In genomic region chr6:56401477-56402070, GRCh38 we compare ENCODE assay signal across 10 cellular contexts.
"Had no signal": no experiment of that assay in that cellular context is flagged by ENCODE, and none has a peak within 500 bp of the region (broad histone marks: within the 10 kb centered on the region; RNA-seq: fewer than 3 reads in every experiment).

No MANE protein-coding gene starts in this region.

- ATAC-seq: GM23338 had no signal

- H3K27ac ChIP-seq: KMS-11 had no signal

- H3K4me2 ChIP-seq: GM23338, KMS-11 had no signal

- FAIRE-seq: H1, H54, HTR-8/SVneo had no signal

- H3K9ac ChIP-seq: KMS-11 had no signal

- DNase-seq: H9, HCEC 1CT, HFFc6, Karpas-422, KBM-7 had no signal

- H3K4me3 ChIP-seq: GM23338 had no signal
